In the genomic region with DNA sequence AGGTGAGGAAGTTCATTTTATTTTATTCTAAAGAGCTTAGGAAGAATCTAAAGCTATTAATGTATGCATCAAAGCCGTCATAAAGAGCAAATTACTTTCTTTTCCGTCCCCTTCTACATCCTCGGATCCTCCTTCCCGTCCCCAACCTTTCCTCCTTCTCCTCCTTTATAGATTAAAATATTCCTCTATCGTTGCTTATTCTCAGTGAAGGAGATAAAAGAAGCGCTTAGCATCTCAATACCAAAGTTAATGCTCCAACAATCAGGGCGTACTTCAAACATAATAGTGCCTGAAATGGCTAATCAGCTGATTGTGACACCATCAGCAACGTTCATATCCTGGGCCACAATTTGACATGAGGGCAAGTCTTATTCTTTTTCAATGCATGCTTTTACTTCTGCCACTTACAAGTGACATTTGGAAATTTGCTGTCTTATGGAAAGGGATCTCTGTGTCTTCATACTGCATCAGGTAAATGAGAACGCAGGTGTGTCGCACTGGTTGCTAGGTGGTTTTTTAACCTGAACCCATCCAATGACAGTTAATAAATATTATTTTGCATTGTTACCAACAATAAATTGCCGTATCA, we compare ENCODE assay signal across 11 cellular contexts. TPM values are rescaled to one million over a fixed set of nuclear protein-coding genes. Genes with fewer than 3 reads are reported as not detected.
DNase-seq lines count a peak whose midpoint lies in the region; ATAC-seq and TF ChIP-seq lines count a peak whose summit lies in the region.
"Had no signal": no experiment of that assay in that cellular context is flagged by ENCODE, and none has a peak within 500 bp of the region (broad histone marks: within the 10 kb centered on the region; RNA-seq: fewer than 3 reads in every experiment).

No MANE protein-coding gene starts in this region.

- intact Hi-C loops in right cardiac atrium (cut with DNase I), result loop anchor here (5.0 kb wide), 3 partner anchors 261 to 281 kb away; a partner anchor contains a TSS
- intact Hi-C loops in left ventricle myocardium superior (cut with micrococcal nuclease), result loop anchor here (10.0 kb wide), 1 partner anchor 274 kb away; no protein-coding TSS in a partner anchor
- intact Hi-C loops in posterior vena cava (cut with DNase I), result loop anchor here (5.0 to 10.0 kb wide), 2 partner anchors 274 to 276 kb away; no protein-coding TSS in a partner anchor

- TF ChIP-seq CTCF in nephron (IDR thresholded peaks at IDR 0.05; ENCODE audit: unreplicated experiment in 3 of 3) (no peak), type B pancreatic cell (conservative IDR thresholded peaks at IDR 0.05) (no peak)

- H3K36me3 Mint-ChIP-seq in nephron (ENCODE audit: low read depth) (peaks cover 45% of the 10 kb centered on the region), type B pancreatic cell (no peaks in the 10 kb centered on the region)
- H3K36me3 Mint-ChIP-seq: naive thymus-derived CD8-positive, alpha-beta T cell had no signal

- no peak overlapping the region for H3K27ac ChIP-seq in right cardiac atrium (ENCODE audit: low read length)
- H3K27ac ChIP-seq: KMS-11 had no signal

- H3K4me1 Mint-ChIP-seq in nephron (peaks cover 17% of the 10 kb centered on the region), type B pancreatic cell (ENCODE audit: unreplicated experiment) (peaks cover 7% of the 10 kb centered on the region)

- H3K9me3 Mint-ChIP-seq in nephron (peaks cover 22% of the 10 kb centered on the region), type B pancreatic cell (no peaks in the 10 kb centered on the region)
- H3K9me3 Mint-ChIP-seq: naive thymus-derived CD8-positive, alpha-beta T cell had no signal

- H3K4me3 Mint-ChIP-seq in nephron (peak overlapping the region; percentile 83 to 91 (median 88)), type B pancreatic cell (peak overlapping the region; percentile 84)
- H3K4me3 Mint-ChIP-seq: activated CD4-positive, alpha-beta T cell treated with anti-CD3 and anti-CD28 coated beads for 36 hours had no signal

- H3K27me3 Mint-ChIP-seq in nephron (ENCODE audit: low read depth) (peaks cover 47% of the 10 kb centered on the region), type B pancreatic cell (peaks cover 43% of the 10 kb centered on the region)

- H3K4me3 ChIP-seq in right cardiac atrium (ENCODE audit: low read length), result peak overlapping the region; percentile 37

- H3K4me1 ChIP-seq in right cardiac atrium (ENCODE audit: control insufficient read depth, insufficient read depth, low read length), result peaks cover 2% of the 10 kb centered on the region

- WGBS in right cardiac atrium, result 10% methylated on average over 11 of the region's 11 CpGs

- DNase-seq in right cardiac atrium, result no peak
- DNase-seq in left ventricle myocardium superior, result no peak
- peak; percentile 26 for DNase-seq in cerebellum (ENCODE audit: low spot score)
- DNase-seq in type B pancreatic cell (ENCODE audit: extremely low spot score, unreplicated experiment), result no peak
- DNase-seq in SIG-M5 treated with dmso at 0.1 percent for 504 hours (lab: John Stamatoyannopoulos, UW; ENCODE audit: unreplicated experiment), result no peak
- no peak for DNase-seq in midbrain (lab: John Stamatoyannopoulos, UW)
- DNase-seq in posterior vena cava (ENCODE audit: low spot score), result no peak

- H3K27ac Mint-ChIP-seq in nephron, result peak overlapping the region; percentile 14 to 81 (median 77)
- no peak overlapping the region for H3K27ac Mint-ChIP-seq in type B pancreatic cell
- H3K27ac Mint-ChIP-seq: activated CD4-positive, alpha-beta T cell treated with anti-CD3 and anti-CD28 coated beads for 36 hours; naive thymus-derived CD8-positive, alpha-beta T cell had no signal

- no peaks in the 10 kb centered on the region for H3K27me3 ChIP-seq in right cardiac atrium (ENCODE audit: control insufficient read depth, insufficient read depth)

- peaks cover 7% of the 10 kb centered on the region for H3K9me3 ChIP-seq in right cardiac atrium (ENCODE audit: control insufficient read depth, low read length)

- ATAC-seq in right cardiac atrium (no peak), left ventricle myocardium superior (no peak)
- ATAC-seq: activated CD4-positive, alpha-beta T cell treated with anti-CD3 and anti-CD28 coated beads for 36 hours; naive thymus-derived CD8-positive, alpha-beta T cell had no signal

RNA-seq across cellular contexts. Expression of a gene that starts 1.0 kb away (rescaled TPM):
- not detected for total RNA-seq in right cardiac atrium
- not detected for polyA plus RNA-seq in right cardiac atrium
- not detected for total RNA-seq in left ventricle myocardium superior
- 7.8 TPM for total RNA-seq in cerebellum
- total RNA-seq in type B pancreatic cell (ENCODE audit: low replicate concordance), result 2.0 and 23.3 TPM in 2 replicates
- total RNA-seq in posterior vena cava, result under 1 TPM; 0.05 to 0.74 TPM
- total RNA-seq: activated CD4-positive, alpha-beta T cell treated with anti-CD3 and anti-CD28 coated beads for 36 hours; naive thymus-derived CD8-positive, alpha-beta T cell had no signal
- polyA plus RNA-seq: naive thymus-derived CD8-positive, alpha-beta T cell had no signal
